ENCODE assay signal across 31 cellular contexts in genomic region chr12:124780752-124781685, GRCh38.
DNase-seq lines count a peak whose midpoint lies in the region; ATAC-seq, FAIRE-seq and TF ChIP-seq lines count a peak whose summit lies in the region.
"Had no signal": no experiment of that assay in that cellular context is flagged by ENCODE, and none has a peak within 500 bp of the region (broad histone marks: within the 10 kb centered on the region; RNA-seq: fewer than 3 reads in every experiment).

No MANE protein-coding gene starts in this region.

- no peak for TF ChIP-seq POLR2A in H54 (IDR thresholded peaks at IDR 0.05; ENCODE audit: low read depth, low read length)

- 39% methylated on average over 15 of the region's 16 CpGs for WGBS in mammary epithelial cell (ENCODE audit: low coverage, missing lambda C conversion rate)

- no peaks in the 10 kb centered on the region; the same call in 1 of the 2 replicates for H3K79me2 ChIP-seq in OCI-LY3 (ENCODE audit: low read length)
- H3K79me2 ChIP-seq in mammary epithelial cell (ENCODE audit: insufficient read depth, low read length), result no peaks in the 10 kb centered on the region

- FAIRE-seq in H54 (lab: Jason Lieb, UNC), result no peak
- FAIRE-seq: colon, islet of Langerhans had no signal

- in situ Hi-C loops in mammary epithelial cell (cut with MboI; ENCODE audit: low sequenced_read_pairs in 2 of 2), result no loop called here

- H3K27ac Mint-ChIP-seq in osteocyte (ENCODE audit: unreplicated experiment), result no peak overlapping the region
- H3K27ac Mint-ChIP-seq: activated naive CD4-positive, alpha-beta T cell treated with anti-CD3 and anti-CD28 coated beads, Interleukin-2, amount 50 U/mL, for 24 hours; mesothelial cell of epicardium had no signal

- H3K27me3 Mint-ChIP-seq in osteocyte (ENCODE audit: unreplicated experiment), result no peaks in the 10 kb centered on the region
- H3K27me3 Mint-ChIP-seq: activated naive CD4-positive, alpha-beta T cell treated with anti-CD3 and anti-CD28 coated beads, Interleukin-2, amount 50 U/mL, for 24 hours; IgD-negative memory B cell had no signal

- H3K9me3 ChIP-seq in OCI-LY3 (ENCODE audit: insufficient read depth, low read length), result no peaks in the 10 kb centered on the region
- H3K9me3 ChIP-seq in mammary epithelial cell (replicated peaks; ENCODE audit: insufficient read depth, low read length), result no peaks in the 10 kb centered on the region
- H3K9me3 ChIP-seq: BLaER1 treated with 17β-estradiol and CSF1 and Interleukin-3, amounts not matched to agents 10 nM and 100 nM; left lung; psoas muscle; tibial nerve had no signal

- H3K4me3 ChIP-seq in OCI-LY3 (ENCODE audit: low read length) (no peak overlapping the region), mammary epithelial cell (replicated peaks in 1 of 3; ENCODE audit: insufficient read depth in 1 of 3, low read depth in 2 of 3, low read length in 3 of 3) (no peak overlapping the region)
- H3K4me3 ChIP-seq: BLaER1 treated with 17β-estradiol and CSF1 and Interleukin-3, amounts not matched to agents 10 nM and 100 nM; left lung; psoas muscle; tibial nerve had no signal

- ATAC-seq in left ventricle myocardium superior, result peak; percentile 70
- ATAC-seq: HCT116, left lung, psoas muscle had no signal

- H3K4me3 Mint-ChIP-seq in osteocyte (ENCODE audit: unreplicated experiment), result no peak overlapping the region
- H3K4me3 Mint-ChIP-seq: activated naive CD4-positive, alpha-beta T cell treated with anti-CD3 and anti-CD28 coated beads, Interleukin-2, amount 50 U/mL, for 24 hours; IgD-negative memory B cell; mesothelial cell of epicardium had no signal

- intact Hi-C loops in mammary epithelial cell (cut with micrococcal nuclease), result no loop called here
- intact Hi-C loops in left ventricle myocardium superior (cut with micrococcal nuclease), result no loop called here

- dilution Hi-C loops in mammary epithelial cell (cut with HindIII; ENCODE audit: low sequenced_read_pairs), result no loop called here

- peak overlapping the region; percentile 92 for H3K27ac ChIP-seq in OCI-LY3 (ENCODE audit: low read length)
- no peak overlapping the region for H3K27ac ChIP-seq in mammary epithelial cell (ENCODE audit: insufficient read depth, low read depth, low read length)
- H3K27ac ChIP-seq: brain microvascular endothelial cell, left lung, psoas muscle, VCaP had no signal

- H3K4me1 Mint-ChIP-seq in osteocyte (ENCODE audit: unreplicated experiment), result peaks cover 12% of the 10 kb centered on the region
- H3K4me1 Mint-ChIP-seq: activated naive CD4-positive, alpha-beta T cell treated with anti-CD3 and anti-CD28 coated beads, Interleukin-2, amount 50 U/mL, for 24 hours; mesothelial cell of epicardium had no signal

- TF ChIP-seq CTCF in OCI-LY3 (IDR thresholded peaks at IDR 0.05; ENCODE audit: low read depth, low read length) (no peak), mammary epithelial cell (conservative IDR thresholded peaks at IDR 0.05 in 1 of 2, IDR thresholded peaks at IDR 0.05 in 1 of 2; ENCODE audit: extremely low read depth in 1 of 2, insufficient read depth in 1 of 2, low read depth in 1 of 2, low read length in 2 of 2) (no peak), osteocyte (IDR thresholded peaks at IDR 0.05) (no peak)

- H3K36me3 ChIP-seq in OCI-LY3 (replicated peaks; ENCODE audit: low read depth, low read length), result peaks cover 40% of the 10 kb centered on the region
- peaks cover 12% of the 10 kb centered on the region for H3K36me3 ChIP-seq in mammary epithelial cell (ENCODE audit: insufficient read depth, low read length)

- peak overlapping the region; percentile 56 for H3K4me2 ChIP-seq in OCI-LY3 (ENCODE audit: low read length)
- no peak overlapping the region for H3K4me2 ChIP-seq in mammary epithelial cell (ENCODE audit: insufficient read depth, low read depth, low read length)

- DNase-seq in H54 (ENCODE audit: insufficient read length, low spot score) (peak; percentile 40), mammary epithelial cell (peak; percentile 21), left ventricle myocardium superior (no peak), osteocyte (ENCODE audit: extremely low spot score, unreplicated experiment) (no peak), GF-D8 (lab: John Stamatoyannopoulos, UW) (no peak), NCI-H2227 (lab: John Stamatoyannopoulos, UW; ENCODE audit: unreplicated experiment) (no peak)
- DNase-seq: activated CD4-positive, alpha-beta T cell treated with anti-CD3 and anti-CD28 coated beads for 48 hours; activated CD8-positive, alpha-beta memory T cell treated with anti-CD3 and anti-CD28 coated beads for 24 hours; activated T-cell treated with anti-CD3 and anti-CD28 coated beads for 4 hours; amygdala; brain microvascular endothelial cell; DMS153; effector CD4-positive, alpha-beta T cell; left lung; NCI-H1092 treated with DMSO at 0.1 percent for 48 hours; NCI-H1694 treated with DMSO at 0.1 percent for 48 hours; psoas muscle; SIG-M5; stimulated activated CD4-positive, alpha-beta T cell treated with anti-CD3 and anti-CD28 coated beads, Interleukin-15, amount 100 ng/mL, for 24 hours; stimulated activated CD4-positive, alpha-beta T cell treated with anti-CD3 and anti-CD28 coated beads, Interleukin-4, amount 100 ng/mL, for 4 hours; T-helper 9 cell had no signal

- H3K9me3 Mint-ChIP-seq in osteocyte (ENCODE audit: unreplicated experiment), result no peaks in the 10 kb centered on the region
- H3K9me3 Mint-ChIP-seq: activated naive CD4-positive, alpha-beta T cell treated with anti-CD3 and anti-CD28 coated beads, Interleukin-2, amount 50 U/mL, for 24 hours; IgD-negative memory B cell; mesothelial cell of epicardium had no signal

- H4K20me1 ChIP-seq in OCI-LY3 (ENCODE audit: insufficient read depth, low read length) (no peaks in the 10 kb centered on the region), mammary epithelial cell (ENCODE audit: insufficient read depth, low read length) (no peaks in the 10 kb centered on the region)

- H2AFZ ChIP-seq in OCI-LY3 (ENCODE audit: low read depth, low read length) (no peak overlapping the region), mammary epithelial cell (ENCODE audit: low read depth, low read length) (no peak overlapping the region)

- H3K9ac ChIP-seq in OCI-LY3 (ENCODE audit: low read length) (peak overlapping the region; percentile 69; the same call in 1 of the 2 replicates), mammary epithelial cell (ENCODE audit: insufficient read depth, low read length) (no peak overlapping the region)

- BruUV-seq in mammary epithelial cell (replicated peaks; lab: Mats Ljungman, UMichigan), result no TSS peak

- H3K4me1 ChIP-seq in OCI-LY3 (ENCODE audit: low read length), result peaks cover 95% of the 10 kb centered on the region
- peaks cover 4% of the 10 kb centered on the region for H3K4me1 ChIP-seq in mammary epithelial cell (ENCODE audit: insufficient read depth, low read length)
- H3K4me1 ChIP-seq: psoas muscle had no signal

- H3K27me3 ChIP-seq in OCI-LY3 (ENCODE audit: low read depth, low read length) (no peaks in the 10 kb centered on the region), mammary epithelial cell (ENCODE audit: insufficient read depth, low read length) (no peaks in the 10 kb centered on the region)
- H3K27me3 ChIP-seq: BLaER1 treated with 17β-estradiol and CSF1 and Interleukin-3, amounts not matched to agents 10 nM and 100 nM; brain microvascular endothelial cell; left lung; tibial nerve had no signal

- H3K36me3 Mint-ChIP-seq in osteocyte (ENCODE audit: unreplicated experiment), result peaks cover 10% of the 10 kb centered on the region

- CTCF ChIA-PET in mammary epithelial cell (lab: Charles Lee; ENCODE audit: low non-redundant PET), result no interaction called here

Comparison
In these comparisons a context has a peak if more than half of its experiments do, and no peak if none do; other contexts are left out.
1. DNase-seq: peak in H54 (single experiment) and mammary epithelial cell (single experiment); none in left ventricle myocardium superior (single experiment), osteocyte (single experiment), GF-D8 (single experiment) and NCI-H2227 (single experiment).